Comparison of ENCODE assay signal across 8 cellular contexts in genomic region chr20:58308680-58309527, GRCh38. TPM values are rescaled to one million over a fixed set of nuclear protein-coding genes. Genes with fewer than 3 reads are reported as not detected.
A peak's percentile ranks its signal among the peaks of the same experiment; 100 is the strongest.
DNase-seq lines count a peak whose midpoint lies in the region; ATAC-seq and TF ChIP-seq lines count a peak whose summit lies in the region.

No MANE protein-coding gene starts in this region.

- no peaks in the 10 kb centered on the region for H3K27me3 ChIP-seq in right atrium auricular region

- peak; percentile 39 for ATAC-seq in HG02943 (IDR thresholded peaks at IDR 0.05; ENCODE audit: low read depth, unreplicated experiment)

- H3K4me1 ChIP-seq in right atrium auricular region = peaks cover 0 to 21% of the 10 kb centered on the region in 2 donors

- TF ChIP-seq CTCF in right atrium auricular region (IDR thresholded peaks at IDR 0.05) = no peak

- H3K36me3 ChIP-seq in right atrium auricular region = peaks cover 4% of the 10 kb centered on the region

- H3K4me3 ChIP-seq in right atrium auricular region = peak overlapping the region; percentile 66 to 98

- H3K27ac ChIP-seq in right atrium auricular region = peak overlapping the region; percentile 60 to 70

- no peaks in the 10 kb centered on the region for H3K9me3 ChIP-seq in right atrium auricular region

- DNase-seq in stimulated activated CD4-positive, alpha-beta T cell treated with anti-CD3 and anti-CD28 coated beads, Interleukin-12 subunit alpha, Interleukin-12 subunit beta, amount 100 ng/mL, for 48 hours (ENCODE audit: low read depth in 2 of 3, low spot score in 1 of 3) = peak in 2 of 3 donors; percentile 42 to 47
- no peak for DNase-seq in stimulated activated CD4-positive, alpha-beta T cell treated with anti-CD3 and anti-CD28 coated beads, Interleukin-1b, Interleukin-23, amount 100 ng/mL, for 48 hours
- DNase-seq in RPMI8226 (peak; percentile 40), amygdala (lab: John Stamatoyannopoulos, UW) (peak in 39 of 56 donors; percentile 3 to 79 (median 49)), right atrium auricular region (ENCODE audit: low spot score) (peak; percentile 66), putamen (ENCODE audit: low spot score) (peak; percentile 53), GOT3 (lab: John Stamatoyannopoulos, UW) (no peak)

RNA-seq across cellular contexts. Expression of gene RAB22A, which starts 0.6 kb away (rescaled TPM):
- 1 to 10 TPM; 7.5 to 9.3 TPM for total RNA-seq in right atrium auricular region

Comparison
In these comparisons a context has a peak if more than half of its experiments do, and no peak if none do; other contexts are left out.
1. DNase-seq: peak in stimulated activated CD4-positive, alpha-beta T cell treated with anti-CD3 and anti-CD28 coated beads, Interleukin-12 subunit alpha, Interleukin-12 subunit beta, amount 100 ng/mL, for 48 hours (2 of 3), RPMI8226 (single experiment), amygdala (39 of 56), right atrium auricular region (single experiment) and putamen (single experiment); none in stimulated activated CD4-positive, alpha-beta T cell treated with anti-CD3 and anti-CD28 coated beads, Interleukin-1b, Interleukin-23, amount 100 ng/mL, for 48 hours (single experiment) and GOT3 (single experiment).